29 cellular contexts compared by ENCODE assay signal in the genomic region with DNA sequence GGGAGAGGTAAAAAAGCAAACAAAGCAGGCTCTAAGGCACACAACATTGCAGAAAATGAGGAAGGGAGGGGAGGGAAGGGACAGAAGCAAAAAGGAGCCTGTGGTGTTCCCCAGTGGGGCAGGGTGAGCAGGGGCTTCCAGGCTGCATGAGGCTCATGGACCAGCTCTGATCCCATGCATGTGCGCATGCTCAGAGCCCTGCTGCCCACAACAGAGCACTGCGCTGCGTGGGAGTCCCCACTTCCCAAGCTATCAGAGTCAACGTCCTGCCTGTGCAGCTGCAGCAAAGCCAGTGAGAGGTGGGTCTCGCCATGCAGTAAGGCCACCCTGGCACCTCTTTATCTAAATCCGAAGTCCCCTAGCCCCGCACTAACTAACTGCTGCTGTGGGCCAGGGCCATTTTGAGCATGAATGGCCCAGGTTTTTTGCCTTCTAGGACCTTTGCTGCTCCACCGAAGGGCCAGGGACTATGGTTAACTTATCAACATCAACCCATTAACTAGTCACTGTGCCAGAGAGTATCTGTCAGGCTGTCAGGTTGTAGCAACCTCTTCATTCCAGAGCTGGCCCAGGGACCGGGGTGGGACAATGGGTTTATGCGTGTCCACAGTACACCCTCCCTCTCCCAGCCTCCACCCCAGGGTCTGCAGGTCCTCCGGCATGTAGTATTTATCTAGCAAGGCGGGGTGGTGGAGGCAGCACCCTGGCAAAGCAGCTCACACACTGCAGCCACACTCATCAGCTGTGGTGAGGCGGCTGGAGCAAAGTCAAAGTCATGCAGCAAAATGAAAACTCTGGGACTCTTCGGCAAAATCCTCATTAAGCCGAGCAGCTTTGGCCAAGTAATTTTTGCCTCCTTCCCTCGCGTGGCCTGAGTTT.
DNase-seq lines count a peak whose midpoint lies in the region; ATAC-seq, FAIRE-seq and TF ChIP-seq lines count a peak whose summit lies in the region.
"Had no signal": no experiment of that assay in that cellular context is flagged by ENCODE, and none has a peak within 500 bp of the region (broad histone marks: within the 10 kb centered on the region; RNA-seq: fewer than 3 reads in every experiment).

No MANE protein-coding gene starts in this region.

- no peak for FAIRE-seq in endothelial cell of umbilical vein (lab: Jason Lieb, UNC)

- no peaks in the 10 kb centered on the region for H3F3A ChIP-seq in GM23338 (replicated peaks; ENCODE audit: low read depth)
- peaks cover 12% of the 10 kb centered on the region for H3F3A ChIP-seq in neural progenitor cell (ENCODE audit: low read depth)

- H3K4me3 Mint-ChIP-seq in GM23338 (no peak overlapping the region), neural progenitor cell (no peak overlapping the region)
- H3K4me3 Mint-ChIP-seq: activated T-cell treated with anti-CD3 and anti-CD28 coated beads, Interleukin-2, amount 50 U/mL, for 24 hours had no signal

- peaks cover 14% of the 10 kb centered on the region for H3K9me2 ChIP-seq in GM23338 (ENCODE audit: insufficient read depth)
- H3K9me2 ChIP-seq: SK-N-SH had no signal

- TF ChIP-seq CTCF in GM23338 (conservative IDR thresholded peaks at IDR 0.05; ENCODE audit: low read depth in 2 of 2) (no peak), NB4 (IDR thresholded peaks at IDR 0.05; ENCODE audit: low read depth, low read length) (no peak), endothelial cell of umbilical vein (IDR thresholded peaks at IDR 0.05; ENCODE audit: extremely low read depth in 1 of 2, insufficient read depth in 1 of 2, low read depth in 1 of 2, low read length in 2 of 2) (no peak), neural progenitor cell (IDR thresholded peaks at IDR 0.05) (no peak)

- H3K27me3 Mint-ChIP-seq in GM23338 (ENCODE audit: insufficient read depth, low read depth, poor library complexity) (peaks cover 7% of the 10 kb centered on the region), neural progenitor cell (ENCODE audit: insufficient read depth, low read depth) (peaks cover 6% of the 10 kb centered on the region)
- H3K27me3 Mint-ChIP-seq: activated T-cell treated with anti-CD3 and anti-CD28 coated beads, Interleukin-2, amount 50 U/mL, for 24 hours had no signal

- dilution Hi-C loops in endothelial cell of umbilical vein (cut with MboI; ENCODE audit: extremely low pct_ligation_motif_present, low sequenced_read_pairs), result no loop called here

- no peak for TF ChIP-seq POLR2A in NB4 (IDR thresholded peaks at IDR 0.05; ENCODE audit: extremely low read depth, insufficient read length)
- TF ChIP-seq POLR2A in endothelial cell of umbilical vein (IDR thresholded peaks at IDR 0.05; ENCODE audit: low read depth, low read length), result no peak

- H3K27ac Mint-ChIP-seq in GM23338 (no peak overlapping the region), neural progenitor cell (peak overlapping the region; percentile 82)
- H3K27ac Mint-ChIP-seq: activated T-cell treated with anti-CD3 and anti-CD28 coated beads, Interleukin-2, amount 50 U/mL, for 24 hours had no signal

- H3K27me3 ChIP-seq in GM23338 (ENCODE audit: insufficient read depth) (no peaks in the 10 kb centered on the region), endothelial cell of umbilical vein (ENCODE audit: control insufficient read depth in 2 of 2, insufficient read depth in 2 of 2, low read length in 2 of 2) (no peaks in the 10 kb centered on the region), neural progenitor cell (peaks cover 25% of the 10 kb centered on the region)

- H3K79me2 ChIP-seq in GM23338 (replicated peaks; ENCODE audit: insufficient read depth) (no peaks in the 10 kb centered on the region), endothelial cell of umbilical vein (ENCODE audit: control insufficient read depth, insufficient read depth, low read length) (no peaks in the 10 kb centered on the region), neural progenitor cell (ENCODE audit: low read depth) (no peaks in the 10 kb centered on the region)

- H3K36me3 ChIP-seq in GM23338 (ENCODE audit: insufficient read depth) (no peaks in the 10 kb centered on the region), endothelial cell of umbilical vein (ENCODE audit: control insufficient read depth in 2 of 2, extremely low read depth in 1 of 2, insufficient read depth in 2 of 2, low read length in 2 of 2) (peaks cover 0 to 2% of the 10 kb centered on the region in 2 experiments), neural progenitor cell (no peaks in the 10 kb centered on the region)
- H3K36me3 ChIP-seq: BE2C, left ventricle myocardium inferior, WERI-Rb-1 had no signal

- peak; percentile 46 for ATAC-seq in GM23338
- ATAC-seq in HG02981 (IDR thresholded peaks at IDR 0.05; ENCODE audit: unreplicated experiment), result no peak
- ATAC-seq in GM21515 (IDR thresholded peaks at IDR 0.05; ENCODE audit: unreplicated experiment), result no peak
- ATAC-seq: psoas muscle, Right ventricle myocardium inferior had no signal

- CTCF ChIA-PET in endothelial cell of umbilical vein (lab: Charles Lee), result no interaction called here

- intact Hi-C loops in endothelial cell of umbilical vein (cut with micrococcal nuclease), result no loop called here

- H2AFZ ChIP-seq in GM23338, result no peak overlapping the region
- no peak overlapping the region for H2AFZ ChIP-seq in endothelial cell of umbilical vein (ENCODE audit: low read depth, low read length)
- H2AFZ ChIP-seq in neural progenitor cell (replicated peaks), result peak overlapping the region; percentile 81
- H2AFZ ChIP-seq: PC-9 had no signal

- H3K4me2 ChIP-seq in GM23338 (no peak overlapping the region), endothelial cell of umbilical vein (ENCODE audit: insufficient read depth, low read length) (no peak overlapping the region), neural progenitor cell (no peak overlapping the region)
- H3K4me2 ChIP-seq: PC-9, SK-N-SH had no signal

- DNase-seq in GM23338 (ENCODE audit: low spot score) (no peak), NB4 (ENCODE audit: low read depth) (peak; percentile 42), endothelial cell of umbilical vein (ENCODE audit: low read depth, low spot score) (no peak), neural progenitor cell (ENCODE audit: low spot score) (no peak), HT-29 (ENCODE audit: low spot score) (no peak), NK-92 (lab: John Stamatoyannopoulos, UW; ENCODE audit: unreplicated experiment) (no peak)
- DNase-seq: activated CD4-positive, alpha-beta T cell treated with anti-CD3 and anti-CD28 coated beads for 48 hours; activated gamma-delta T cell; activated T-cell treated with anti-CD3 and anti-CD28 coated beads, Interleukin-2, amount 50 U/mL, for 24 hours; BE2C; caudate nucleus; effector memory CD4-positive, alpha-beta T cell; HCEC 1CT; left ventricle myocardium inferior; NCI-H1092 treated with DMSO at 0.1 percent for 48 hours; NCI-H1694 treated with DMSO at 0.1 percent for 48 hours; NCI-H446; NK-92 treated with Interleukin-12 subunit alpha and Interleukin-12 subunit beta, amount 100 ng/mL, for 24 hours; occipital lobe; PC-9; psoas muscle; SK-N-SH; stimulated activated CD4-positive, alpha-beta T cell treated with anti-CD3 and anti-CD28 coated beads, Interleukin-4, amount 100 ng/mL, for 24 hours; trophoblast cell; WERI-Rb-1 had no signal

- H3K27ac ChIP-seq in GM23338 (ENCODE audit: low read depth) (no peak overlapping the region), endothelial cell of umbilical vein (ENCODE audit: insufficient read depth, low read depth, low read length) (no peak overlapping the region), neural progenitor cell (no peak overlapping the region)
- H3K27ac ChIP-seq: coronary artery, left ventricle myocardium inferior, PC-9, psoas muscle, WERI-Rb-1 had no signal

- POLR2A ChIA-PET in endothelial cell of umbilical vein (lab: Charles Lee), result no interaction called here

- H3K36me3 Mint-ChIP-seq in GM23338 (ENCODE audit: low read depth) (no peaks in the 10 kb centered on the region), neural progenitor cell (no peaks in the 10 kb centered on the region)

- H3K4me3 ChIP-seq in GM23338, result no peak overlapping the region
- H3K4me3 ChIP-seq in NB4 (ENCODE audit: low read depth, low read length), result no peak overlapping the region
- H3K4me3 ChIP-seq in endothelial cell of umbilical vein (replicated peaks in 1 of 3; ENCODE audit: insufficient read depth in 1 of 3, low read depth in 1 of 3, low read length in 3 of 3), result no peak overlapping the region
- no peak overlapping the region for H3K4me3 ChIP-seq in neural progenitor cell
- H3K4me3 ChIP-seq: coronary artery, left ventricle myocardium inferior, PC-9, psoas muscle had no signal

- H3K9me1 ChIP-seq in endothelial cell of umbilical vein (replicated peaks; ENCODE audit: control insufficient read depth, extremely low read depth, insufficient read depth, low read length), result no peaks in the 10 kb centered on the region

- no peak overlapping the region for H3K9ac ChIP-seq in endothelial cell of umbilical vein (replicated peaks; ENCODE audit: extremely low read depth, insufficient read depth, low read length)
- H3K9ac ChIP-seq in neural progenitor cell, result no peak overlapping the region
- H3K9ac ChIP-seq: SK-N-SH had no signal

- H3K4me1 Mint-ChIP-seq in GM23338 (peaks cover 28% of the 10 kb centered on the region), neural progenitor cell (peaks cover 32% of the 10 kb centered on the region)

- H4K20me1 ChIP-seq in GM23338 (replicated peaks; ENCODE audit: insufficient read depth) (no peaks in the 10 kb centered on the region), endothelial cell of umbilical vein (replicated peaks; ENCODE audit: control insufficient read depth, extremely low read depth, insufficient read depth, low read length) (no peaks in the 10 kb centered on the region), neural progenitor cell (ENCODE audit: low read depth) (no peaks in the 10 kb centered on the region)

- peaks cover 17% of the 10 kb centered on the region for H3K4me1 ChIP-seq in GM23338 (ENCODE audit: insufficient read depth)
- no peaks in the 10 kb centered on the region for H3K4me1 ChIP-seq in endothelial cell of umbilical vein (ENCODE audit: control insufficient read depth, extremely low read depth, insufficient read depth, low read length)
- peaks cover 33% of the 10 kb centered on the region for H3K4me1 ChIP-seq in neural progenitor cell
- H3K4me1 ChIP-seq: BE2C, left ventricle myocardium inferior, psoas muscle had no signal

- no peaks in the 10 kb centered on the region for H3K9me3 ChIP-seq in endothelial cell of umbilical vein (replicated peaks; ENCODE audit: control insufficient read depth, insufficient read depth, low read length)
- no peaks in the 10 kb centered on the region for H3K9me3 ChIP-seq in neural progenitor cell (ENCODE audit: low read depth)
- H3K9me3 ChIP-seq: BE2C, left ventricle myocardium inferior, psoas muscle, SK-N-SH had no signal

- H3K9me3 Mint-ChIP-seq in GM23338, result no peaks in the 10 kb centered on the region
- no peaks in the 10 kb centered on the region for H3K9me3 Mint-ChIP-seq in neural progenitor cell
- H3K9me3 Mint-ChIP-seq: activated T-cell treated with anti-CD3 and anti-CD28 coated beads, Interleukin-2, amount 50 U/mL, for 24 hours had no signal

- TSS peak; percentile 29 for BruUV-seq in endothelial cell of umbilical vein (replicated peaks; lab: Mats Ljungman, UMichigan)

TF ChIP-seq in endothelial cell of umbilical vein, 7 proteins besides CTCF, POLR2A, EP300 and RAD21 (continues in another document):
- TF ChIP-seq MYC (IDR thresholded peaks at IDR 0.05; ENCODE audit: low read depth, low read length), result no peak
